ENCODE assay signal across 18 cellular contexts in genomic region chr18:58881469-58881868, GRCh38. TPM values are rescaled to one million over a fixed set of nuclear protein-coding genes. Genes with fewer than 3 reads are reported as not detected.
A peak's percentile ranks its signal among the peaks of the same experiment; 100 is the strongest.
DNase-seq lines count a peak whose midpoint lies in the region; TF ChIP-seq lines count a peak whose summit lies in the region.
"Had no signal": no experiment of that assay in that cellular context is flagged by ENCODE, and none has a peak within 500 bp of the region (broad histone marks: within the 10 kb centered on the region; RNA-seq: fewer than 3 reads in every experiment).

No MANE protein-coding gene starts in this region.

- peak overlapping the region; percentile 8; the same call in 1 of the 2 replicates for H3K27ac Mint-ChIP-seq in HFFc6
- H3K27ac Mint-ChIP-seq in chondrocyte (ENCODE audit: unreplicated experiment): peak overlapping the region; percentile 89
- peak overlapping the region; percentile 94 for H3K27ac Mint-ChIP-seq in nephron progenitor cell

- peaks cover 43% of the 10 kb centered on the region for H3K36me3 Mint-ChIP-seq in HFFc6 (ENCODE audit: low read depth)
- peaks cover 28% of the 10 kb centered on the region for H3K36me3 Mint-ChIP-seq in chondrocyte (ENCODE audit: low read depth)
- H3K36me3 Mint-ChIP-seq in nephron progenitor cell (ENCODE audit: low read depth): peaks cover 66% of the 10 kb centered on the region

- TF ChIP-seq POLR2A in uterus (IDR thresholded peaks at IDR 0.05): no peak

- H3K79me1 ChIP-seq in mesenchymal stem cell (replicated peaks; ENCODE audit: low read length, poor library complexity, severe bottlenecking): peaks cover 44% of the 10 kb centered on the region

- no peaks in the 10 kb centered on the region for H3K9me3 Mint-ChIP-seq in HFFc6
- no peaks in the 10 kb centered on the region for H3K9me3 Mint-ChIP-seq in chondrocyte (ENCODE audit: low read depth)
- no peaks in the 10 kb centered on the region for H3K9me3 Mint-ChIP-seq in nephron progenitor cell
- H3K9me3 Mint-ChIP-seq: H9 had no signal

- H3K9me3 ChIP-seq in uterus (no peaks in the 10 kb centered on the region), mesenchymal stem cell (ENCODE audit: control insufficient read depth, low read length) (no peaks in the 10 kb centered on the region)

- H3K9ac ChIP-seq in mesenchymal stem cell (ENCODE audit: low read length): no peak overlapping the region

- no peak overlapping the region for H3K4me3 ChIP-seq in uterus
- H3K4me3 ChIP-seq in mesenchymal stem cell (ENCODE audit: insufficient read depth in 1 of 2, low read depth in 1 of 2, low read length in 2 of 2): no peak overlapping the region

- H3K18ac ChIP-seq in mesenchymal stem cell (ENCODE audit: low read depth in 1 of 2, low read length in 2 of 2): no peak overlapping the region

- no peaks in the 10 kb centered on the region for H3K27me3 ChIP-seq in uterus
- no peaks in the 10 kb centered on the region for H3K27me3 ChIP-seq in mesenchymal stem cell (ENCODE audit: control insufficient read depth in 1 of 2, insufficient read depth in 1 of 2, low read length in 2 of 2)

- no peak overlapping the region for H3K23ac ChIP-seq in mesenchymal stem cell (ENCODE audit: low read length in 2 of 2)

- TF ChIP-seq CTCF in HFFc6 (IDR thresholded peaks at IDR 0.05) (no peak), chondrocyte (IDR thresholded peaks at IDR 0.05) (no peak), nephron progenitor cell (IDR thresholded peaks at IDR 0.05) (no peak), uterus (IDR thresholded peaks at IDR 0.05) (no peak)

- H3K27ac ChIP-seq in uterus (peak overlapping the region; percentile 9 to 46), mesenchymal stem cell (ENCODE audit: low read length, poor library complexity, severe bottlenecking) (no peak overlapping the region)
- H3K27ac ChIP-seq: C4-2B had no signal

- H3K36me3 ChIP-seq in uterus (no peaks in the 10 kb centered on the region), mesenchymal stem cell (ENCODE audit: control insufficient read depth in 1 of 2, insufficient read depth in 2 of 2, low read depth in 1 of 2, low read length in 2 of 2) (peaks cover 36 to 43% of the 10 kb centered on the region in 2 experiments)

- no peak overlapping the region for H4K91ac ChIP-seq in mesenchymal stem cell (ENCODE audit: low read length)

- H3K27me3 Mint-ChIP-seq in HFFc6 (ENCODE audit: insufficient read depth) (no peaks in the 10 kb centered on the region), chondrocyte (ENCODE audit: low read depth) (no peaks in the 10 kb centered on the region), nephron progenitor cell (ENCODE audit: low read depth, poor library complexity) (no peaks in the 10 kb centered on the region)

- no peak overlapping the region for H3K4me3 Mint-ChIP-seq in HFFc6
- no peak overlapping the region for H3K4me3 Mint-ChIP-seq in chondrocyte (ENCODE audit: unreplicated experiment)
- no peak overlapping the region for H3K4me3 Mint-ChIP-seq in nephron progenitor cell
- H3K4me3 Mint-ChIP-seq: H9 had no signal

- H2AK5ac ChIP-seq in mesenchymal stem cell (ENCODE audit: low read length, severe bottlenecking): no peak overlapping the region

- no peak overlapping the region for H2BK120ac ChIP-seq in mesenchymal stem cell (ENCODE audit: low read depth, low read length)

- intact Hi-C loops in uterus (cut with DNase I; ENCODE audit: low total_unique reads): no loop called here

- no peak overlapping the region for H2BK15ac ChIP-seq in mesenchymal stem cell (ENCODE audit: low read depth, poor library complexity, severe bottlenecking)

- H3K4me1 ChIP-seq in uterus: peaks cover 0 to 4% of the 10 kb centered on the region in 2 donors
- H3K4me1 ChIP-seq in mesenchymal stem cell (ENCODE audit: control insufficient read depth, insufficient read depth, low read depth, low read length): peaks cover 1% of the 10 kb centered on the region

- H3K4me2 ChIP-seq in mesenchymal stem cell (ENCODE audit: low read length, poor library complexity, severe bottlenecking): no peak overlapping the region

- no peak overlapping the region for H4K8ac ChIP-seq in mesenchymal stem cell (ENCODE audit: low read length)

- no peak overlapping the region for H3K14ac ChIP-seq in mesenchymal stem cell (ENCODE audit: low read length in 2 of 2)

- 88% methylated on average over 2 of the region's 2 CpGs for WGBS in mesenchymal stem cell

- DNase-seq in HFFc6 (no peak), chondrocyte (ENCODE audit: low spot score) (no peak), nephron progenitor cell (no peak), uterus (no peak), GF-D8 (lab: John Stamatoyannopoulos, UW) (no peak), mesenchymal stem cell (no peak)
- no peak for DNase-seq in activated T-cell treated with anti-CD3 and anti-CD28 coated beads, Interleukin-2, amount 50 U/mL, for 1 hour
- DNase-seq: ACHN, DND-41, H9, KBM-7, NCI-H1105 treated with DMSO at 0.1 percent for 48 hours, NCI-H1694 treated with DMSO at 0.1 percent for 48 hours, NCI-H345, NCI-H524 treated with DMSO at 0.1 percent for 48 hours, RPMI8226, SIG-M5 had no signal

- H3K4me1 Mint-ChIP-seq in HFFc6 (ENCODE audit: low read depth): peaks cover 28% of the 10 kb centered on the region
- H3K4me1 Mint-ChIP-seq in chondrocyte (ENCODE audit: low read depth): peaks cover 66% of the 10 kb centered on the region
- peaks cover 57% of the 10 kb centered on the region for H3K4me1 Mint-ChIP-seq in nephron progenitor cell

- H2BK12ac ChIP-seq in mesenchymal stem cell (ENCODE audit: low read length in 2 of 2): no peak overlapping the region

- no peak overlapping the region for H2BK5ac ChIP-seq in mesenchymal stem cell (ENCODE audit: low read depth, low read length, poor library complexity, severe bottlenecking)

- H3K4ac ChIP-seq in mesenchymal stem cell (ENCODE audit: low read depth in 1 of 2, low read length in 2 of 2): no peak overlapping the region

- no peak overlapping the region for H2AFZ ChIP-seq in mesenchymal stem cell (ENCODE audit: low read depth, low read length)

RNA-seq across cellular contexts. Expression of gene ZNF532, which starts 16.8 kb away (rescaled TPM):
- total RNA-seq in HFFc6 (2021; fragmentation: NEBNext Ultra II Directional; extraction: Animal tissue kit (Norgen Biotek cat#: 25700)): 10 to 100 TPM; 43.1 to 56.6 (median 50.1) TPM
- 123 to 163 TPM (median 162 TPM) in 3 replicates for total RNA-seq in chondrocyte
- total RNA-seq in uterus: 100 to 1,000 TPM in 2 of 4 donors, 10 to 100 TPM in 2; 32.4 to 174 (median 127) TPM
- 65.7 TPM for polyA plus RNA-seq in mesenchymal stem cell (2013, experiment 1 of 2)
- 65.9 TPM for polyA plus RNA-seq in mesenchymal stem cell (2013, experiment 2 of 2)

Comparison
In these comparisons a context has a peak if more than half of its experiments do, and no peak if none do; other contexts are left out.
1. H3K27ac Mint-ChIP-seq: peak in every context shown above with its lines; median percentile 94 in nephron progenitor cell; 89 in chondrocyte; 8 in HFFc6.